Comparison of ENCODE assay signal across 1 cellular context in the genomic region with DNA sequence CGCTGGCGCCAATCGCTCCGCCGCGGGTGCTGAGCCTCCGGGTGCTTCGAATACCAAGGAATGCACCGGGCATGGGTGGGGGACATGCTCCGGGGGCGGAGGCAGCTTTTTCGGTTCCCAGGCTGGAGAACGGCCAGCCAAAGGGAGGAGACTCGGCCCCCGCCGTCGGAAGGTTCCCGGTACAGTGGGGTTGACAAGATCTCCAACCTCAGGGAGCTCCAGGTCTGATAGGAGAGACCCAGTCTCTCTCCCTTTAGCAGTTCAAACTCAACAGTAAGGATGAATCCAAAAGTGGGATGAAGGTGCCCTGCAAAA.
TF ChIP-seq lines count a peak whose summit lies in the region.

No MANE protein-coding gene starts in this region.

TF ChIP-seq in GM12878, 131 proteins besides CTCF, POLR2A, EP300 and RAD21 (continued from another document):
- TF ChIP-seq, protein P1, sequence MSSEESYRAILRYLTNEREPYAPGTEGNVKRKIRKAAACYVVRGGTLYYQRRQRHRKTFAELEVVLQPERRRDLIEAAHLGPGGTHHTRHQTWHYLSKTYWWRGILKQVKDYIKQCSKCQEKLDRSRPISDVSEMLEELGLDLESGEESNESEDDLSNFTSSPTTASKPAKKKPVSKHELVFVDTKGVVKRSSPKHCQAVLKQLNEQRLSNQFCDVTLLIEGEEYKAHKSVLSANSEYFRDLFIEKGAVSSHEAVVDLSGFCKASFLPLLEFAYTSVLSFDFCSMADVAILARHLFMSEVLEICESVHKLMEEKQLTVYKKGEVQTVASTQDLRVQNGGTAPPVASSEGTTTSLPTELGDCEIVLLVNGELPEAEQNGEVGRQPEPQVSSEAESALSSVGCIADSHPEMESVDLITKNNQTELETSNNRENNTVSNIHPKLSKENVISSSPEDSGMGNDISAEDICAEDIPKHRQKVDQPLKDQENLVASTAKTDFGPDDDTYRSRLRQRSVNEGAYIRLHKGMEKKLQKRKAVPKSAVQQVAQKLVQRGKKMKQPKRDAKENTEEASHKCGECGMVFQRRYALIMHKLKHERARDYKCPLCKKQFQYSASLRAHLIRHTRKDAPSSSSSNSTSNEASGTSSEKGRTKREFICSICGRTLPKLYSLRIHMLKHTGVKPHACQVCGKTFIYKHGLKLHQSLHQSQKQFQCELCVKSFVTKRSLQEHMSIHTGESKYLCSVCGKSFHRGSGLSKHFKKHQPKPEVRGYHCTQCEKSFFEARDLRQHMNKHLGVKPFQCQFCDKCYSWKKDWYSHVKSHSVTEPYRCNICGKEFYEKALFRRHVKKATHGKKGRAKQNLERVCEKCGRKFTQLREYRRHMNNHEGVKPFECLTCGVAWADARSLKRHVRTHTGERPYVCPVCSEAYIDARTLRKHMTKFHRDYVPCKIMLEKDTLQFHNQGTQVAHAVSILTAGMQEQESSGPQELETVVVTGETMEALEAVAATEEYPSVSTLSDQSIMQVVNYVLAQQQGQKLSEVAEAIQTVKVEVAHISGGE (CRISPR knock-in tag; IDR thresholded peaks at IDR 0.05) = no peak
- TF ChIP-seq, protein P2, sequence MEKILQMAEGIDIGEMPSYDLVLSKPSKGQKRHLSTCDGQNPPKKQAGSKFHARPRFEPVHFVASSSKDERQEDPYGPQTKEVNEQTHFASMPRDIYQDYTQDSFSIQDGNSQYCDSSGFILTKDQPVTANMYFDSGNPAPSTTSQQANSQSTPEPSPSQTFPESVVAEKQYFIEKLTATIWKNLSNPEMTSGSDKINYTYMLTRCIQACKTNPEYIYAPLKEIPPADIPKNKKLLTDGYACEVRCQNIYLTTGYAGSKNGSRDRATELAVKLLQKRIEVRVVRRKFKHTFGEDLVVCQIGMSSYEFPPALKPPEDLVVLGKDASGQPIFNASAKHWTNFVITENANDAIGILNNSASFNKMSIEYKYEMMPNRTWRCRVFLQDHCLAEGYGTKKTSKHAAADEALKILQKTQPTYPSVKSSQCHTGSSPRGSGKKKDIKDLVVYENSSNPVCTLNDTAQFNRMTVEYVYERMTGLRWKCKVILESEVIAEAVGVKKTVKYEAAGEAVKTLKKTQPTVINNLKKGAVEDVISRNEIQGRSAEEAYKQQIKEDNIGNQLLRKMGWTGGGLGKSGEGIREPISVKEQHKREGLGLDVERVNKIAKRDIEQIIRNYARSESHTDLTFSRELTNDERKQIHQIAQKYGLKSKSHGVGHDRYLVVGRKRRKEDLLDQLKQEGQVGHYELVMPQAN (conservative IDR thresholded peaks at IDR 0.05) = no peak
